ENCODE assay signal across 8 cellular contexts in the genomic region with DNA sequence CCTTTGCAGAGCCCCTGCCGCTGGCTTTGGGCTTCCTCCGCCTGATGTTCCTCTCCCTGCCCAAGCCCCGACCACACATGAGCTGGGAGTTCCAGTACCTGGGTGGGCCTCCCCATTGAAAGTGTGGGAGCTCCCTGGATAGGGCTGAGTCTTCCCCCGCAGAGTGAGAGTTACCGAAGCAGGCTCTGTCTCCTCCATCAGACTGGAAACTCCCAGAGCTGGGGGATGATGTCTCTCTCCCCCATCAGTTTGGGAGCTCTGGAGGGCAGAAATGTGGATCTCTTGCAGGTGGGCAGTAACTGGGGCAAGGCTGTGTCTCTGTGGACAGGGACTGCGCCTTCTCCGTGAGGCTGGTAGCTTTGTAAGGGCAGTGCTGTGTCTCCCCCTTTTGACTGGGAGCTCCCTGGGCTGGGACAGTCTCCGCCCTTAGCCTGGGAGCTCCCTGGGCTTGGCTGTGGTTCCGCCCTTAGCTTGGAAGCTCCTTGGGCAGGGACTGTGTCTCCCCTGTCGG. TPM values are rescaled to one million over a fixed set of nuclear protein-coding genes. Genes with fewer than 3 reads are reported as not detected.
DNase-seq lines count a peak whose midpoint lies in the region; ATAC-seq and TF ChIP-seq lines count a peak whose summit lies in the region.

No MANE protein-coding gene starts in this region.

- DNase-seq in ascending aorta (ENCODE audit: low spot score in 2 of 2): no peak
- peak; percentile 86 for DNase-seq in hepatic stellate cell (ENCODE audit: low spot score)
- DNase-seq in gastrocnemius medialis: no peak

- H3K4me1 ChIP-seq in BLaER1 (peaks cover 19% of the 10 kb centered on the region), ascending aorta (peaks cover 6 to 12% of the 10 kb centered on the region in 2 donors), gastrocnemius medialis (peaks cover 20 to 28% of the 10 kb centered on the region in 2 donors)

- in situ Hi-C loops in gastrocnemius medialis (cut with MboI; ENCODE audit: low sequenced_read_pairs in 4 of 4): loop anchor here in 1 of 4 donors (5.0 kb wide), 1 partner anchor 49 kb away; no protein-coding TSS in a partner anchor

- ATAC-seq in gastrocnemius medialis: no peak
- ATAC-seq in GM19467 (IDR thresholded peaks at IDR 0.05; ENCODE audit: unreplicated experiment): no peak
- no peak for ATAC-seq in HG02623 (IDR thresholded peaks at IDR 0.05; ENCODE audit: unreplicated experiment)
- ATAC-seq in GM18909 (IDR thresholded peaks at IDR 0.05; ENCODE audit: poor library complexity, unreplicated experiment): no peak

- no peak for TF ChIP-seq POLR2A in gastrocnemius medialis (IDR thresholded peaks at IDR 0.05)

- peaks cover 42% of the 10 kb centered on the region for H3K36me3 ChIP-seq in BLaER1
- H3K36me3 ChIP-seq in ascending aorta: peaks cover 26 to 29% of the 10 kb centered on the region in 2 donors
- peaks cover 0 to 28% of the 10 kb centered on the region in 2 donors for H3K36me3 ChIP-seq in gastrocnemius medialis

- TF ChIP-seq CTCF in ascending aorta (IDR thresholded peaks at IDR 0.05) (no peak), gastrocnemius medialis (IDR thresholded peaks at IDR 0.05 in 4 of 5, conservative IDR thresholded peaks at IDR 0.05 in 1 of 5) (no peak)

- no peaks in the 10 kb centered on the region for H3K27me3 Mint-ChIP-seq in IgD-negative memory B cell

- H4K20me1 ChIP-seq in BLaER1: peaks cover 53% of the 10 kb centered on the region

- intact Hi-C loops in ascending aorta (cut with DNase I): loop anchor here (2.0 to 5.0 kb wide), 3 partner anchors 72 to 164 kb away; a partner anchor contains a TSS
- intact Hi-C loops in gastrocnemius medialis (cut with DNase I; ENCODE audit: low total_unique reads): loop anchor here (2.0 kb wide), 2 partner anchors 72 to 184 kb away; a partner anchor contains a TSS

- H3K9ac ChIP-seq in BLaER1: peak overlapping the region; percentile 83

- peak overlapping the region; percentile 81 to 87 (median 86) for H3K4me3 Mint-ChIP-seq in IgD-negative memory B cell

- no peaks in the 10 kb centered on the region for H3K27me3 ChIP-seq in BLaER1
- H3K27me3 ChIP-seq in ascending aorta: no peaks in the 10 kb centered on the region
- H3K27me3 ChIP-seq in gastrocnemius medialis: no peaks in the 10 kb centered on the region

- no peaks in the 10 kb centered on the region for H3K36me3 Mint-ChIP-seq in IgD-negative memory B cell

- peak overlapping the region; percentile 98 for H3K4me2 ChIP-seq in BLaER1

- no peaks in the 10 kb centered on the region for H3K9me3 Mint-ChIP-seq in IgD-negative memory B cell

- H3K27ac Mint-ChIP-seq in IgD-negative memory B cell: peak overlapping the region in 2 of 3 donors; percentile 51 to 76

- peaks cover 0 to 11% (median 8%) of the 10 kb centered on the region in 3 donors for H3K4me1 Mint-ChIP-seq in IgD-negative memory B cell

- H3K27ac ChIP-seq in BLaER1: peak overlapping the region; percentile 69
- peak overlapping the region; percentile 76 to 77 for H3K27ac ChIP-seq in ascending aorta
- peak overlapping the region; percentile 87 to 90 (median 89) for H3K27ac ChIP-seq in gastrocnemius medialis

- H3K4me3 ChIP-seq in BLaER1: peak overlapping the region; percentile 80
- H3K4me3 ChIP-seq in ascending aorta: peak overlapping the region; percentile 79 to 81
- H3K4me3 ChIP-seq in gastrocnemius medialis: peak overlapping the region; percentile 64 to 86 (median 80)

- H3K9me3 ChIP-seq in BLaER1 (no peaks in the 10 kb centered on the region), ascending aorta (no peaks in the 10 kb centered on the region), gastrocnemius medialis (no peaks in the 10 kb centered on the region)

RNA-seq across cellular contexts. Expression of a gene that starts 0.8 kb away (rescaled TPM):
- polyA plus RNA-seq in IgD-negative memory B cell: 5.7 TPM
- total RNA-seq in ascending aorta (35.0 TPM), gastrocnemius medialis (10 to 100 TPM; 11.2 to 38.8 (median 18.0) TPM)

RNA-seq across cellular contexts. Expression of a gene that starts 14.9 kb away (rescaled TPM):
- polyA plus RNA-seq in IgD-negative memory B cell: not detected
- total RNA-seq in ascending aorta: 12.9 TPM
- total RNA-seq in gastrocnemius medialis: under 1 TPM in 2 of 4 donors, not detected in 2; 0.55 to 0.61 TPM

RNA-seq across cellular contexts. Expression of a gene that starts 47.1 kb away (rescaled TPM):
- polyA plus RNA-seq in IgD-negative memory B cell: 15.5 TPM
- total RNA-seq in ascending aorta (128 TPM), gastrocnemius medialis (10 to 100 TPM; 22.3 to 44.9 (median 33.7) TPM)

RNA-seq across cellular contexts. Expression of a gene that starts 47.2 kb away (rescaled TPM):
- not detected for polyA plus RNA-seq in IgD-negative memory B cell
- total RNA-seq in ascending aorta (not detected), gastrocnemius medialis (1 to 10 TPM in 1 of 4 donors, under 1 TPM in 3; 0.19 to 1.0 (median 0.56) TPM)

RNA-seq across cellular contexts. Expression of a gene that starts 53.0 kb away (rescaled TPM):
- polyA plus RNA-seq in IgD-negative memory B cell: 3.7 TPM
- total RNA-seq in ascending aorta (3.3 TPM), gastrocnemius medialis (1 to 10 TPM; 2.7 to 7.2 (median 4.4) TPM)
